10 cellular contexts compared by ENCODE assay signal in the genomic region with DNA sequence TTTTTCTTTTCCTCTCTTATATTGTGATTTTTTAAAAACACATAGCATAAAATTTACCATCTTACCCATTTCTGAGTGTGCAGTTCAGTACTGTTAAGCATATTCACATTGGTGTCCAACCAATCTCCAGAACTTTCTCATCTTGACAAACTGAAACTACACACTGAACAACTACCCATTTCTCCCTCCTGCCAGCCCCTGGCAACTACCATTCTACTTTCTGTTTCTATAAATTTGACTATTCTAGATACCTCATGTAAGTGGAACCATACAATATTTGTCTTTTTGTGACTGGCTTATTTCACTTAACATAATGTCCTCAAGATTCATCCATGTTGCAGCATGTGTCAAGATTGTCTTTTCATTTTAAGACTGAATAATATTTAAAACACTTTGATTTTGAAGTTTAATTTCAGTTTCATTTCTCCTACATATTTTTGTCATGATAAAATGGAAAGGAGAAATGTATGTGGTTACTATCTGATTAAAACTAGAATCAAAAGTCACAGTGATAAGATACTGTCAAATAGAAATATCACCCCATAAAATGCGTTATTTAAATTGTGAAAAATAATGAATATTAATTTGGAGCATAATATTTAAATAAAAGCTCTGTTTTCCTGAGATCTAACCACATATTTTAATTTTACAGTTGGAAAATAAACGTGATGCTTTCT.
DNase-seq lines count a peak whose midpoint lies in the region; ATAC-seq and TF ChIP-seq lines count a peak whose summit lies in the region.
"Had no signal": no experiment of that assay in that cellular context is flagged by ENCODE, and none has a peak within 500 bp of the region (broad histone marks: within the 10 kb centered on the region; RNA-seq: fewer than 3 reads in every experiment).

No MANE protein-coding gene starts in this region.

- peaks cover 4% of the 10 kb centered on the region for H3K9me3 ChIP-seq in neural progenitor cell (ENCODE audit: low read depth)

- H2AFZ ChIP-seq in neural progenitor cell (replicated peaks), result no peak overlapping the region

- intact Hi-C loops in posterior vena cava (cut with DNase I), result no loop called here

- H3K27ac Mint-ChIP-seq in immature natural killer cell, result peak overlapping the region; percentile 13 to 73 (median 51)
- no peak overlapping the region for H3K27ac Mint-ChIP-seq in neural progenitor cell

- H3K79me2 ChIP-seq in neural progenitor cell (ENCODE audit: low read depth), result peaks cover 33% of the 10 kb centered on the region

- peak overlapping the region in 4 of 5 donors; percentile 2 to 73 (median 37) for H3K4me3 Mint-ChIP-seq in immature natural killer cell
- H3K4me3 Mint-ChIP-seq in neural progenitor cell, result no peak overlapping the region

- no peaks in the 10 kb centered on the region for H3K9me3 Mint-ChIP-seq in immature natural killer cell
- H3K9me3 Mint-ChIP-seq in neural progenitor cell, result peaks cover 2% of the 10 kb centered on the region

- H3K27me3 Mint-ChIP-seq in immature natural killer cell (ENCODE audit: low read depth in 3 of 3), result peaks cover 0 to 4% (median 2%) of the 10 kb centered on the region in 3 donors
- H3K27me3 Mint-ChIP-seq in neural progenitor cell (ENCODE audit: insufficient read depth, low read depth), result no peaks in the 10 kb centered on the region

- no peak overlapping the region for H3K4me2 ChIP-seq in neural progenitor cell

- H3K36me3 Mint-ChIP-seq in immature natural killer cell (peaks cover 8 to 19% (median 8%) of the 10 kb centered on the region in 3 donors), neural progenitor cell (peaks cover 5% of the 10 kb centered on the region)

- H3K4me1 Mint-ChIP-seq in immature natural killer cell (peaks cover 27 to 53% of the 10 kb centered on the region in 2 donors), neural progenitor cell (no peaks in the 10 kb centered on the region)

- H3K36me3 ChIP-seq in neural progenitor cell, result peaks cover 3% of the 10 kb centered on the region

- no peak overlapping the region for H3K9ac ChIP-seq in neural progenitor cell

- H3K27ac ChIP-seq in neural progenitor cell, result no peak overlapping the region

- DNase-seq in immature natural killer cell (no peak), posterior vena cava (ENCODE audit: low spot score) (no peak), DMS153 (lab: John Stamatoyannopoulos, UW) (no peak), NCI-H1930 (lab: John Stamatoyannopoulos, UW) (no peak), neural progenitor cell (ENCODE audit: low spot score) (no peak)
- DNase-seq: GF-D8 had no signal

- no peaks in the 10 kb centered on the region for H3K27me3 ChIP-seq in neural progenitor cell

- no peaks in the 10 kb centered on the region for H3K4me1 ChIP-seq in neural progenitor cell

- H3F3A ChIP-seq in neural progenitor cell (ENCODE audit: low read depth), result no peaks in the 10 kb centered on the region

- ATAC-seq in GM18867 (IDR thresholded peaks at IDR 0.05; ENCODE audit: unreplicated experiment), result peak; percentile 97
- peak; percentile 76 for ATAC-seq in GM21737 (IDR thresholded peaks at IDR 0.05; ENCODE audit: unreplicated experiment)
- ATAC-seq in HG03575 (IDR thresholded peaks at IDR 0.05; ENCODE audit: extremely low read depth, insufficient number of reproducible peaks, low FRiP score, unreplicated experiment), result peak; percentile 79
- ATAC-seq: Panc1 had no signal

- no peak for TF ChIP-seq CTCF in neural progenitor cell (IDR thresholded peaks at IDR 0.05)

- no peaks in the 10 kb centered on the region for H4K20me1 ChIP-seq in neural progenitor cell (ENCODE audit: low read depth)

- H3K4me3 ChIP-seq in neural progenitor cell, result no peak overlapping the region
